In the genomic region with DNA sequence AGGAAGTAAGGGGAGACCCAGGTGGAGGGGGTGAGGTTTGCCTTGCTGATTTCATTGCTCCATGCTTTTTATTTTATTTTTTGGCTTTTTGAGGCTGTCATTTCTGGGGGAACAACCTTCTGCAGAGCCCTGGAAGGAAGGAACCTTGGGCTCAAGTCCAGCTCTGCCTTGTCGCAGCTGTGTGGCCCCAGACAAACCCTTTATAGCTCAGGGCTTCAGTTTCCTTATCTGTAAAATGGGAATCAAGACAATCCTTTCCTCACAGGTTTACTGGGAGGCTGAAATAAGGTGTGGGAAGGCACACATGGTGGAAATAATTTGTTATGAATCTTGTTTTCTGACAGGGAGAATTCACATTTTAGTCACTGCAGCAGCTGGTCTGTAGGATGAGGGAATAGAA, we compare ENCODE assay signal across 17 cellular contexts. TPM values are rescaled to one million over a fixed set of nuclear protein-coding genes. Genes with fewer than 3 reads are reported as not detected.
DNase-seq lines count a peak whose midpoint lies in the region; ATAC-seq and TF ChIP-seq lines count a peak whose summit lies in the region.
"Had no signal": no experiment of that assay in that cellular context is flagged by ENCODE, and none has a peak within 500 bp of the region (broad histone marks: within the 10 kb centered on the region; RNA-seq: fewer than 3 reads in every experiment).

No MANE protein-coding gene starts in this region.

- peaks cover 14% of the 10 kb centered on the region for H3K36me3 Mint-ChIP-seq in dendritic cell treated with granulocyte-macrophage colony-stimulating factor and Interleukin-4, amounts not matched to agents 40 ng/mL and 50 ng/mL, for 4 days (ENCODE audit: low read depth)

- peak overlapping the region; percentile 66 for H2AK9ac ChIP-seq in IMR-90 (replicated peaks; ENCODE audit: low read depth, low read length, poor library complexity)

- H3K27ac Mint-ChIP-seq in dendritic cell treated with granulocyte-macrophage colony-stimulating factor and Interleukin-4, amounts not matched to agents 40 ng/mL and 50 ng/mL, for 4 days: peak overlapping the region; percentile 95

- H3K79me1 ChIP-seq in IMR-90 (ENCODE audit: low read depth in 1 of 2, low read length in 2 of 2): no peaks in the 10 kb centered on the region; a peak in 1 of 4 replicates

- H3K4me1 ChIP-seq in IMR-90 (ENCODE audit: control insufficient read depth, insufficient read depth, low read length) (peaks cover 26% of the 10 kb centered on the region), prostate gland (replicated peaks) (peaks cover 8% of the 10 kb centered on the region), transverse colon (peaks cover 5 to 27% (median 10%) of the 10 kb centered on the region in 4 donors)

- H3K23ac ChIP-seq in IMR-90 (ENCODE audit: low read depth, low read length): peak overlapping the region; percentile 7

- DNase-seq in IMR-90 (no peak), prostate gland (ENCODE audit: low spot score) (no peak), transverse colon (no peak), anterior cingulate cortex (lab: John Stamatoyannopoulos, UW) (no peak), GM19238 (ENCODE audit: insufficient read length, low spot score) (no peak), glomerular visceral epithelial cell (ENCODE audit: extremely low spot score) (no peak)
- DNase-seq: MG63, NCI-H1092, NCI-H146, NCI-H2081 treated with DMSO at 0.1 percent for 48 hours, NCI-H2227 treated with DMSO at 0.1 percent for 48 hours, NCI-H524 treated with DMSO at 0.1 percent for 48 hours, SHP77 had no signal

- H2AFZ ChIP-seq in IMR-90 (replicated peaks; ENCODE audit: low read length, poor library complexity): peak overlapping the region; percentile 70

- H4K91ac ChIP-seq in IMR-90 (ENCODE audit: insufficient read depth, low read depth, low read length): peak overlapping the region; percentile 53

- no peak overlapping the region for H3K4me3 Mint-ChIP-seq in dendritic cell treated with granulocyte-macrophage colony-stimulating factor and Interleukin-4, amounts not matched to agents 40 ng/mL and 50 ng/mL, for 4 days

- H3K14ac ChIP-seq in IMR-90 (replicated peaks; ENCODE audit: low read depth, low read length): peak overlapping the region; percentile 43

- H3K9me3 Mint-ChIP-seq in dendritic cell treated with granulocyte-macrophage colony-stimulating factor and Interleukin-4, amounts not matched to agents 40 ng/mL and 50 ng/mL, for 4 days: no peaks in the 10 kb centered on the region

- no peak for ATAC-seq in IMR-90 (ENCODE audit: low read depth)

- no peak for TF ChIP-seq EP300 in transverse colon (IDR thresholded peaks at IDR 0.05; ENCODE audit: low read depth)

- dilution Hi-C loops in IMR-90 (cut with HindIII; ENCODE audit: low sequenced_read_pairs, unreplicated experiment): no loop called here

- peak overlapping the region; percentile 96 for H2BK120ac ChIP-seq in IMR-90 (ENCODE audit: low read depth, low read length)

- POLR2A ChIA-PET in IMR-90 (lab: Charles Lee; ENCODE audit: unreplicated experiment): no interaction called here

- H3K18ac ChIP-seq in IMR-90 (ENCODE audit: low read depth, low read length): peak overlapping the region; percentile 51

- TF ChIP-seq RAD21 in IMR-90 (IDR thresholded peaks at IDR 0.05; ENCODE audit: low read length): no peak

- CTCF ChIA-PET in IMR-90 (lab: Yijun Ruan, JAX): no interaction called here

- peak overlapping the region; percentile 35; the same call in 1 of the 2 replicates for H2AK5ac ChIP-seq in IMR-90 (ENCODE audit: low read depth, low read length)

- intact Hi-C loops in IMR-90 (cut with micrococcal nuclease): no loop called here
- intact Hi-C loops in dendritic cell treated with granulocyte-macrophage colony-stimulating factor and Interleukin-4, amounts not matched to agents 40 ng/mL and 50 ng/mL, for 4 days (cut with micrococcal nuclease): no loop called here
- intact Hi-C loops in prostate gland (cut with DNase I): no loop called here
- intact Hi-C loops in transverse colon (cut with DNase I; ENCODE audit: low total_unique reads): no loop called here

- H4K8ac ChIP-seq in IMR-90 (ENCODE audit: low read depth in 2 of 2, low read length in 2 of 2): peak overlapping the region in 1 of 2 experiments; percentile 60; a peak in 1 of 4 replicates

- peak overlapping the region; percentile 41; the same call in 1 of the 2 replicates for H4K5ac ChIP-seq in IMR-90 (ENCODE audit: low read depth, low read length)

- BruUV-seq in IMR-90 (replicated peaks; lab: Mats Ljungman, UMichigan): no TSS peak

- peaks cover 27% of the 10 kb centered on the region for H3K9me1 ChIP-seq in IMR-90 (ENCODE audit: insufficient read depth, low read length)

- TF ChIP-seq POLR2A in IMR-90 (IDR thresholded peaks at IDR 0.05; ENCODE audit: low read depth, low read length) (no peak), prostate gland (IDR thresholded peaks at IDR 0.05) (no peak), transverse colon (IDR thresholded peaks at IDR 0.05) (no peak)

- peak overlapping the region; percentile 92 for H3K4ac ChIP-seq in IMR-90 (ENCODE audit: low read depth, low read length)

- no peak overlapping the region for H3K4me2 ChIP-seq in IMR-90 (ENCODE audit: low read depth, low read length)
- H3K4me2 ChIP-seq: KMS-11 had no signal

- H3K56ac ChIP-seq in IMR-90 (ENCODE audit: extremely low read depth, insufficient read depth, low read length): no peak overlapping the region

- H2BK5ac ChIP-seq in IMR-90 (ENCODE audit: low read depth, low read length, poor library complexity, severe bottlenecking): peak overlapping the region; percentile 19

- H3K27ac ChIP-seq in IMR-90 (ENCODE audit: insufficient read depth, low read length) (no peak overlapping the region), prostate gland (peak overlapping the region; percentile 7 to 78), transverse colon (peak overlapping the region in 3 of 4 donors; percentile 66 to 69 (median 66))
- H3K27ac ChIP-seq: C4-2B, KMS-11 had no signal

- in situ Hi-C loops in IMR-90 (cut with MboI; ENCODE audit: low sequenced_read_pairs): no loop called here
- in situ Hi-C loops in transverse colon (cut with MboI; ENCODE audit: low pct_ligation_motif_present in 1 of 4, low pct_unique_long_range_greater_than_20kb in 1 of 4, low sequenced_read_pairs in 3 of 4): no loop called here

- H3K27me3 Mint-ChIP-seq in dendritic cell treated with granulocyte-macrophage colony-stimulating factor and Interleukin-4, amounts not matched to agents 40 ng/mL and 50 ng/mL, for 4 days: no peaks in the 10 kb centered on the region

- no peak overlapping the region for H3K4me3 ChIP-seq in IMR-90 (ENCODE audit: insufficient read depth, low read depth, low read length)
- H3K4me3 ChIP-seq in prostate gland: no peak overlapping the region
- no peak overlapping the region for H3K4me3 ChIP-seq in transverse colon
- H3K4me3 ChIP-seq: MG63, Peyer's patch had no signal

- H3K36me3 ChIP-seq in IMR-90 (ENCODE audit: control insufficient read depth, insufficient read depth, low read length): no peaks in the 10 kb centered on the region
- no peaks in the 10 kb centered on the region for H3K36me3 ChIP-seq in prostate gland
- no peaks in the 10 kb centered on the region for H3K36me3 ChIP-seq in transverse colon
- H3K36me3 ChIP-seq: Peyer's patch had no signal

- H3K27me3 ChIP-seq in IMR-90 (ENCODE audit: control insufficient read depth, insufficient read depth, low read length) (no peaks in the 10 kb centered on the region), prostate gland (replicated peaks; ENCODE audit: insufficient read depth) (no peaks in the 10 kb centered on the region), transverse colon (no peaks in the 10 kb centered on the region)
- H3K27me3 ChIP-seq: MG63, Peyer's patch had no signal

- peak overlapping the region; percentile 89; the same call in 1 of the 3 replicates for H2BK15ac ChIP-seq in IMR-90 (ENCODE audit: low read depth, low read length)

- no peaks in the 10 kb centered on the region for H4K20me1 ChIP-seq in IMR-90 (ENCODE audit: insufficient read depth, low read length)

- H3K9me3 ChIP-seq in IMR-90 (ENCODE audit: control insufficient read depth, insufficient read depth, low read length): no peaks in the 10 kb centered on the region
- H3K9me3 ChIP-seq in prostate gland: no peaks in the 10 kb centered on the region
- H3K9me3 ChIP-seq in transverse colon: no peaks in the 10 kb centered on the region
- H3K9me3 ChIP-seq: MG63, Peyer's patch had no signal

- no peak overlapping the region for H3K9ac ChIP-seq in IMR-90 (ENCODE audit: low read depth, low read length)
- H3K9ac ChIP-seq: KMS-11 had no signal

- TF ChIP-seq CTCF in IMR-90 (conservative IDR thresholded peaks at IDR 0.05; ENCODE audit: low read depth, low read length): no peak
- TF ChIP-seq CTCF in prostate gland (IDR thresholded peaks at IDR 0.05): no peak
- TF ChIP-seq CTCF in transverse colon (IDR thresholded peaks at IDR 0.05): no peak

- no CpG with 5 or more reads among the region's 1 CpG for WGBS in IMR-90 (ENCODE audit: extremely low coverage in 2 of 2, insufficient read length in 1 of 2), 2 experiments
- 67% methylated on average over 1 of the region's 1 CpG for WGBS in prostate gland
- WGBS in transverse colon (ENCODE audit: low coverage in 1 of 2), 2 donors: 40 to 65% methylated on average over 1 of the region's 1 CpG

- H2BK20ac ChIP-seq in IMR-90 (ENCODE audit: low read depth, low read length): peak overlapping the region; percentile 96

- H3K4me1 Mint-ChIP-seq in dendritic cell treated with granulocyte-macrophage colony-stimulating factor and Interleukin-4, amounts not matched to agents 40 ng/mL and 50 ng/mL, for 4 days (ENCODE audit: low read depth): peaks cover 75% of the 10 kb centered on the region

TF ChIP-seq in IMR-90, 13 proteins besides CTCF, POLR2A, EP300 and RAD21:
- TF ChIP-seq, protein P1, sequence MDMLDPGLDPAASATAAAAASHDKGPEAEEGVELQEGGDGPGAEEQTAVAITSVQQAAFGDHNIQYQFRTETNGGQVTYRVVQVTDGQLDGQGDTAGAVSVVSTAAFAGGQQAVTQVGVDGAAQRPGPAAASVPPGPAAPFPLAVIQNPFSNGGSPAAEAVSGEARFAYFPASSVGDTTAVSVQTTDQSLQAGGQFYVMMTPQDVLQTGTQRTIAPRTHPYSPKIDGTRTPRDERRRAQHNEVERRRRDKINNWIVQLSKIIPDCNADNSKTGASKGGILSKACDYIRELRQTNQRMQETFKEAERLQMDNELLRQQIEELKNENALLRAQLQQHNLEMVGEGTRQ (IDR thresholded peaks at IDR 0.05; ENCODE audit: low read depth, low read length): no peak

RNA-seq across cellular contexts. Expression of a gene that starts 45.4 kb away (rescaled TPM):
- 5.6 and 11.7 TPM in 2 replicates for total RNA-seq in IMR-90 (2012; rRNA removed)
- polyA plus RNA-seq in IMR-90 (2012; rRNA removed): 13.9 and 18.4 TPM in 2 replicates
- polyA plus RNA-seq in IMR-90 (2012; cell fraction: cytosol; rRNA removed): 7.8 and 8.4 TPM in 2 replicates
- polyA plus RNA-seq in IMR-90 (2012; cell fraction: nucleus; rRNA removed; ENCODE audit: low replicate concordance): 8.4 and 13.5 TPM in 2 replicates
- 100 to 1,000 TPM; 257 to 415 TPM for total RNA-seq in prostate gland
- 10 to 100 TPM in 3 of 4 donors, 1 to 10 TPM in 1; 8.6 to 70.2 (median 41.0) TPM for total RNA-seq in transverse colon
